10 cellular contexts compared by ENCODE assay signal in the genomic region with DNA sequence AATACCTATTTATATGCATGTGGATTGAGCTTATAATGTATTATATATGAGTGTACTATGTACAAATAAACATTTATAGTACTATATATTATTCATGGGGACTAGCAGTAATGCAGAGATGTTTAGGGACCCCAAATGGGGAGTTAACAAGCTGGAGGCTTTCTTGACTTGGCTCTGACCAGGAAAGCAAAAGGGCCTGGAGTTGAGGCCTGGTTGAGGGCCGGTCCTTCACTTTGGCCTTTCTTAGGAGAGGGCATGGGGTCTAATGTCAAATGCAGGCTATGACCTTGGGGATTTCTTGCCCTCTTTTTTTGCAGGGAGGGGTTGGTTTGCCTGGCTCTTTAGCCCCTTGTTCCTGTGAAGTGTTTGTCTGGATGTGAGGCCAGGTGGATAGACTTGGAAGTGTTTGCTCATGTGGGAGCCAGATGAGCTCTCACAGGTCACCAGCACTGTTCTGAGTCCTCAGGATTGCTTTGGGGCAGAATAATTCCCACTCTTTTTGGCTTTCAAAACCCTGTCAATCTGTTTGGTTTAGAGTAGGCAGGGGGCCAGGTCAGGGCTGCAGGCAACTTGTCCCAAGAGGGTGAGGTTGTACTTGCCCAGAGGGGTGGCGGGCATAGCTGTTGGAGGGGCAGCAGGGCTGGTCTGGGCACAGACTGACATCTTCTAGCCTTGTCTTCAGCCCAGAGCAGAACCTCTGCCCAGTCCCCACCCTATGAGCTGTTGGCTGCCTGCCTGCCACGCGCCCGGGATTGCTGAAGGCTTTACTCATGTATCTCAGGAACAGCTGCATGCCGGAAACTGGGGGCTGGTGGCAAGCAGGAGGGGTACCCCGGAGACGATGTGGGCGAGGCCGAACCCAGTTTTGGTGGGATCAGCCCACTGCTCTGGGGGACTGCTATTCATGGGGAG. TPM values are rescaled to one million over a fixed set of nuclear protein-coding genes. Genes with fewer than 3 reads are reported as not detected.
DNase-seq lines count a peak whose midpoint lies in the region; ATAC-seq and TF ChIP-seq lines count a peak whose summit lies in the region.
"Had no signal": no experiment of that assay in that cellular context is flagged by ENCODE, and none has a peak within 500 bp of the region (broad histone marks: within the 10 kb centered on the region; RNA-seq: fewer than 3 reads in every experiment).

No MANE protein-coding gene starts in this region.

- DNase-seq in A673 (ENCODE audit: low spot score) (peak; percentile 64), MG63 (peak; percentile 90), dorsolateral prefrontal cortex (peak; percentile 36 to 97 (median 94)), midbrain (lab: John Stamatoyannopoulos, UW) (peak; percentile 92)
- DNase-seq in activated effector memory CD4-positive, alpha-beta T cell treated with anti-CD3 and anti-CD28 coated beads, Interleukin-2, amount 50 U/mL, for 16 hours: no peak
- DNase-seq: activated B cell treated with CpG ODN at 0.5 μM for 24 hours; CD4-positive, CD25-positive, alpha-beta regulatory T cell had no signal

- H3K4me3 ChIP-seq in A673 (ENCODE audit: low read depth, low read length, poor library complexity, severe bottlenecking): peak overlapping the region; percentile 18
- no peak overlapping the region; the same call in 1 of the 2 replicates for H3K4me3 ChIP-seq in MG63
- peak overlapping the region in 26 of 59 donors; percentile 4 to 43 (median 24) for H3K4me3 ChIP-seq in dorsolateral prefrontal cortex

- TF ChIP-seq CTCF in A673 (conservative IDR thresholded peaks at IDR 0.05; ENCODE audit: low read depth, low read length) (no peak), dorsolateral prefrontal cortex (IDR thresholded peaks at IDR 0.05 in 54 of 56, conservative IDR thresholded peaks at IDR 0.05 in 2 of 56; ENCODE audit: low read depth in 1 of 56, partially characterized antibody in 56 of 56) (peak in 2 of 56 donors; percentile 3 to 10)

- ATAC-seq in GM21367 (IDR thresholded peaks at IDR 0.05; ENCODE audit: unreplicated experiment): no peak
- ATAC-seq in HG03432 (IDR thresholded peaks at IDR 0.05; ENCODE audit: unreplicated experiment): no peak
- no peak for ATAC-seq in GM18511 (IDR thresholded peaks at IDR 0.05; ENCODE audit: unreplicated experiment)

- H3K27me3 ChIP-seq in A673 (replicated peaks; ENCODE audit: insufficient read depth, low read depth, low read length, poor library complexity) (no peaks in the 10 kb centered on the region), MG63 (no peaks in the 10 kb centered on the region), dorsolateral prefrontal cortex (no peaks in the 10 kb centered on the region)

- CTCF ChIA-PET in A673 (lab: Charles Lee): interaction anchor here (1.1 to 1.6 kb wide), 2 partner anchors 15 to 18 kb away, joined by 3 to 5 read pairs; partner anchors contain the start of gene LRRC73

- BruUV-seq in A673 (replicated peaks; lab: Mats Ljungman, UMichigan): no TSS peak

- POLR2A ChIA-PET in A673 (lab: Charles Lee; ENCODE audit: low non-redundant PET): no interaction called here

- peaks cover 48% of the 10 kb centered on the region for H3K4me1 ChIP-seq in A673 (ENCODE audit: insufficient read depth, low read length, poor library complexity, severe bottlenecking)

- H3K9me3 ChIP-seq in A673 (ENCODE audit: low read depth, low read length, poor library complexity, severe bottlenecking) (no peaks in the 10 kb centered on the region), MG63 (no peaks in the 10 kb centered on the region)

- no peaks in the 10 kb centered on the region for H3K36me3 ChIP-seq in A673 (ENCODE audit: insufficient read depth, low read length, poor library complexity, severe bottlenecking)
- H3K36me3 ChIP-seq in MG63: no peaks in the 10 kb centered on the region

- H3K27ac ChIP-seq in A673 (ENCODE audit: low read depth, low read length, poor library complexity, severe bottlenecking) (peak overlapping the region; percentile 56), dorsolateral prefrontal cortex (peak overlapping the region in 2 of 59 donors; percentile 20 to 77)

- intact Hi-C loops in A673 (cut with micrococcal nuclease; ENCODE audit: unreplicated experiment): no loop called here
- intact Hi-C loops in dorsolateral prefrontal cortex (cut with DNase I): loop anchor here in 1 of 2 donors (2.0 to 10.0 kb wide), 2 partner anchors 65 to 587 kb away; partner anchors contain the start of gene ABCC10

RNA-seq across cellular contexts. Expression of gene TJAP1, which starts 14.6 kb away (rescaled TPM):
- 39.1 and 46.0 TPM in 2 replicates for total RNA-seq in A673 (2021)
- 8.1 and 19.0 TPM in 2 replicates for total RNA-seq in MG63 (2014; rRNA removed; shearing (Covaris generic); ENCODE audit: low replicate concordance)
- 100 to 1,000 TPM in 3 of 120 experiments, 10 to 100 TPM in 117; 21.7 to 124 (median 47.1) TPM for total RNA-seq in dorsolateral prefrontal cortex

RNA-seq across cellular contexts. Expression of gene LRRC73, which starts 18.1 kb away (rescaled TPM):
- total RNA-seq in A673 (2021) (0.58 and 0.94 TPM in 2 replicates), dorsolateral prefrontal cortex (10 to 100 TPM in 99 of 120 experiments, 1 to 10 TPM in 21; 3.9 to 21.4 (median 12.9) TPM)
- total RNA-seq in MG63 (2014; rRNA removed; shearing (Covaris generic); ENCODE audit: low replicate concordance): 0.10 TPM in 1 of 2 replicates, not detected in the other

RNA-seq across cellular contexts. Expression of gene YIPF3, which starts 24.7 kb away (rescaled TPM):
- total RNA-seq in A673 (2021) (75.1 and 84.2 TPM in 2 replicates), dorsolateral prefrontal cortex (10 to 100 TPM; 57.9 to 94.9 (median 76.6) TPM)
- 41.1 and 51.9 TPM in 2 replicates for total RNA-seq in MG63 (2014; rRNA removed; shearing (Covaris generic); ENCODE audit: low replicate concordance)

RNA-seq across cellular contexts. Expression of gene POLR1C, which starts 24.9 kb away (rescaled TPM):
- total RNA-seq in A673 (2021) (64.1 and 75.4 TPM in 2 replicates), dorsolateral prefrontal cortex (10 to 100 TPM; 13.6 to 34.4 (median 23.6) TPM)
- 24.6 and 37.6 TPM in 2 replicates for total RNA-seq in MG63 (2014; rRNA removed; shearing (Covaris generic); ENCODE audit: low replicate concordance)

RNA-seq across cellular contexts. Expression of gene DLK2, which starts 36.7 kb away (rescaled TPM):
- total RNA-seq in A673 (2021) (0.37 and 0.67 TPM in 2 replicates), dorsolateral prefrontal cortex (10 to 100 TPM in 8 of 120 experiments, 1 to 10 TPM in 112; 1.9 to 12.6 (median 6.0) TPM)
- total RNA-seq in MG63 (2014; rRNA removed; shearing (Covaris generic); ENCODE audit: low replicate concordance): 1.5 TPM in 1 of 2 replicates, not detected in the other
